In the genomic region with DNA sequence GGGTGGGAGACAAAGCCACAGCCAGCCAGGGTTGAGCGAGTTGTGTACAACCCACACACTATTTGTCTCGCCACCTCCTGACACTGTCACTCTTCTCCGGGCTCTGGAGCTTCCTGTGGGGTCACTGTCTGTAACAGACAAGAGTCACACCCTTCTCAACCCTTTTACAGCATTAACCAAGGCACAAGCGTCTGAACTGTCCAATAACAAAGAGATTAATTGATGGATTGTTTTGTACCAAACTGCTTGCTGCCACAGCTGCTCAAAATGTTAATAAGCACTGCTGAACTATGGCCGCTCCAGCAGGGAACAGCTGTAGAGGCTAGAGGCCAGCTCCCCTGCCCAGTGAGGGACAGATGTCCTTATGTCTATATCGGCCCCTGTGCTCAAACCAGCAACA, we compare ENCODE assay signal across 1 cellular context.
TF ChIP-seq lines count a peak whose summit lies in the region.

No MANE protein-coding gene starts in this region.

TF ChIP-seq in GM23338, 12 proteins besides CTCF, POLR2A, EP300 and RAD21 (continued from another document):
- TF ChIP-seq, protein P1, sequence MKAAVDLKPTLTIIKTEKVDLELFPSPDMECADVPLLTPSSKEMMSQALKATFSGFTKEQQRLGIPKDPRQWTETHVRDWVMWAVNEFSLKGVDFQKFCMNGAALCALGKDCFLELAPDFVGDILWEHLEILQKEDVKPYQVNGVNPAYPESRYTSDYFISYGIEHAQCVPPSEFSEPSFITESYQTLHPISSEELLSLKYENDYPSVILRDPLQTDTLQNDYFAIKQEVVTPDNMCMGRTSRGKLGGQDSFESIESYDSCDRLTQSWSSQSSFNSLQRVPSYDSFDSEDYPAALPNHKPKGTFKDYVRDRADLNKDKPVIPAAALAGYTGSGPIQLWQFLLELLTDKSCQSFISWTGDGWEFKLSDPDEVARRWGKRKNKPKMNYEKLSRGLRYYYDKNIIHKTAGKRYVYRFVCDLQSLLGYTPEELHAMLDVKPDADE (IDR thresholded peaks at IDR 0.05) = no peak
- TF ChIP-seq STAT1 (IDR thresholded peaks at IDR 0.05; ENCODE audit: unreplicated experiment) (no peak), CREB1 (CRISPR knock-in tag; IDR thresholded peaks at IDR 0.05; ENCODE audit: low read depth) (no peak), ZNF114 (CRISPR knock-in tag; IDR thresholded peaks at IDR 0.05) (no peak), JUNB (IDR thresholded peaks at IDR 0.05; ENCODE audit: unreplicated experiment) (no peak)
- TF ChIP-seq, protein P2, sequence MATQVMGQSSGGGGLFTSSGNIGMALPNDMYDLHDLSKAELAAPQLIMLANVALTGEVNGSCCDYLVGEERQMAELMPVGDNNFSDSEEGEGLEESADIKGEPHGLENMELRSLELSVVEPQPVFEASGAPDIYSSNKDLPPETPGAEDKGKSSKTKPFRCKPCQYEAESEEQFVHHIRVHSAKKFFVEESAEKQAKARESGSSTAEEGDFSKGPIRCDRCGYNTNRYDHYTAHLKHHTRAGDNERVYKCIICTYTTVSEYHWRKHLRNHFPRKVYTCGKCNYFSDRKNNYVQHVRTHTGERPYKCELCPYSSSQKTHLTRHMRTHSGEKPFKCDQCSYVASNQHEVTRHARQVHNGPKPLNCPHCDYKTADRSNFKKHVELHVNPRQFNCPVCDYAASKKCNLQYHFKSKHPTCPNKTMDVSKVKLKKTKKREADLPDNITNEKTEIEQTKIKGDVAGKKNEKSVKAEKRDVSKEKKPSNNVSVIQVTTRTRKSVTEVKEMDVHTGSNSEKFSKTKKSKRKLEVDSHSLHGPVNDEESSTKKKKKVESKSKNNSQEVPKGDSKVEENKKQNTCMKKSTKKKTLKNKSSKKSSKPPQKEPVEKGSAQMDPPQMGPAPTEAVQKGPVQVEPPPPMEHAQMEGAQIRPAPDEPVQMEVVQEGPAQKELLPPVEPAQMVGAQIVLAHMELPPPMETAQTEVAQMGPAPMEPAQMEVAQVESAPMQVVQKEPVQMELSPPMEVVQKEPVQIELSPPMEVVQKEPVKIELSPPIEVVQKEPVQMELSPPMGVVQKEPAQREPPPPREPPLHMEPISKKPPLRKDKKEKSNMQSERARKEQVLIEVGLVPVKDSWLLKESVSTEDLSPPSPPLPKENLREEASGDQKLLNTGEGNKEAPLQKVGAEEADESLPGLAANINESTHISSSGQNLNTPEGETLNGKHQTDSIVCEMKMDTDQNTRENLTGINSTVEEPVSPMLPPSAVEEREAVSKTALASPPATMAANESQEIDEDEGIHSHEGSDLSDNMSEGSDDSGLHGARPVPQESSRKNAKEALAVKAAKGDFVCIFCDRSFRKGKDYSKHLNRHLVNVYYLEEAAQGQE (IDR thresholded peaks at IDR 0.05; ENCODE audit: unreplicated experiment) = no peak
